In genomic region chr6:111764238-111765182, GRCh38 we compare ENCODE assay signal across 8 cellular contexts.
DNase-seq lines count a peak whose midpoint lies in the region; ATAC-seq, FAIRE-seq and TF ChIP-seq lines count a peak whose summit lies in the region.

No MANE protein-coding gene starts in this region.

- no peaks in the 10 kb centered on the region for H3K9me3 ChIP-seq in esophagus squamous epithelium

- peak overlapping the region; percentile 83 for H3K4me3 Mint-ChIP-seq in stimulated activated effector memory CD8-positive, alpha-beta T cell treated with anti-CD3 and anti-CD28 coated beads, Interleukin-12 subunit alpha, Interleukin-12 subunit beta, amount 100 ng/mL, for 72 hours

- TF ChIP-seq POLR2A in esophagus squamous epithelium (IDR thresholded peaks at IDR 0.05), result peak in 1 of 4 donors; percentile 26

- ATAC-seq in GM19372 (IDR thresholded peaks at IDR 0.05; ENCODE audit: low read depth, unreplicated experiment) (peak; percentile 69), HG03060 (IDR thresholded peaks at IDR 0.05; ENCODE audit: low read depth, unreplicated experiment) (peak; percentile 89)
- ATAC-seq in stimulated activated effector memory CD8-positive, alpha-beta T cell treated with anti-CD3 and anti-CD28 coated beads, Interleukin-12 subunit alpha, Interleukin-12 subunit beta, amount 100 ng/mL, for 72 hours, result peak; percentile 78

- TF ChIP-seq CTCF in esophagus squamous epithelium (IDR thresholded peaks at IDR 0.05), result no peak
- no peak for TF ChIP-seq CTCF in D721Med (IDR thresholded peaks at IDR 0.05; ENCODE audit: insufficient read depth, missing control alignments)

- 74 to 84% methylated on average over 11 to 13 of the region's 13 CpGs for WGBS in esophagus squamous epithelium, 2 donors

- H3K4me3 ChIP-seq in esophagus squamous epithelium, result no peak overlapping the region

- peaks cover 99% of the 10 kb centered on the region for H3K36me3 Mint-ChIP-seq in stimulated activated effector memory CD8-positive, alpha-beta T cell treated with anti-CD3 and anti-CD28 coated beads, Interleukin-12 subunit alpha, Interleukin-12 subunit beta, amount 100 ng/mL, for 72 hours

- in situ Hi-C loops in ACHN (cut with HindIII; ENCODE audit: low pct_ligation_motif_present, low pct_unique_long_range_greater_than_20kb, low sequenced_read_pairs), result no loop called here

- FAIRE-seq in D721Med (lab: Jason Lieb, UNC), result no peak

- peak overlapping the region; percentile 97 for H3K27ac Mint-ChIP-seq in stimulated activated effector memory CD8-positive, alpha-beta T cell treated with anti-CD3 and anti-CD28 coated beads, Interleukin-12 subunit alpha, Interleukin-12 subunit beta, amount 100 ng/mL, for 72 hours

- peaks cover 18 to 67% (median 20%) of the 10 kb centered on the region in 3 donors for H3K4me1 ChIP-seq in esophagus squamous epithelium

- intact Hi-C loops in esophagus squamous epithelium (cut with DNase I), result no loop called here

- H3K36me3 ChIP-seq in esophagus squamous epithelium, result no peaks in the 10 kb centered on the region

- peaks cover 99% of the 10 kb centered on the region for H3K4me1 Mint-ChIP-seq in stimulated activated effector memory CD8-positive, alpha-beta T cell treated with anti-CD3 and anti-CD28 coated beads, Interleukin-12 subunit alpha, Interleukin-12 subunit beta, amount 100 ng/mL, for 72 hours

- peak; percentile 70 for DNase-seq in activated CD4-positive, alpha-beta T cell treated with anti-CD3 and anti-CD28 coated beads for 48 hours
- no peak for DNase-seq in esophagus squamous epithelium (lab: John Stamatoyannopoulos, UW)
- peak; percentile 46 to 83 for DNase-seq in stimulated activated effector memory CD8-positive, alpha-beta T cell treated with anti-CD3 and anti-CD28 coated beads, Interleukin-12 subunit alpha, Interleukin-12 subunit beta, amount 100 ng/mL, for 72 hours (ENCODE audit: low spot score in 2 of 2)
- DNase-seq in ACHN, result no peak
- DNase-seq in DMS114 treated with DMSO at 0.1 percent for 48 hours (lab: John Stamatoyannopoulos, UW; ENCODE audit: unreplicated experiment), result no peak
- no peak for DNase-seq in D721Med (ENCODE audit: insufficient read length, low spot score)

- H3K27ac ChIP-seq in esophagus squamous epithelium, result peak overlapping the region in 3 of 4 donors; percentile 31 to 50 (median 43)

- H3K9me3 Mint-ChIP-seq in stimulated activated effector memory CD8-positive, alpha-beta T cell treated with anti-CD3 and anti-CD28 coated beads, Interleukin-12 subunit alpha, Interleukin-12 subunit beta, amount 100 ng/mL, for 72 hours, result no peaks in the 10 kb centered on the region

- H3K27me3 ChIP-seq in esophagus squamous epithelium, result no peaks in the 10 kb centered on the region

Comparison
In these comparisons a context has a peak if more than half of its experiments do, and no peak if none do; other contexts are left out.
1. DNase-seq: peak in activated CD4-positive, alpha-beta T cell treated with anti-CD3 and anti-CD28 coated beads for 48 hours (single experiment) and stimulated activated effector memory CD8-positive, alpha-beta T cell treated with anti-CD3 and anti-CD28 coated beads, Interleukin-12 subunit alpha, Interleukin-12 subunit beta, amount 100 ng/mL, for 72 hours (2 of 2); none in esophagus squamous epithelium (single experiment), ACHN (single experiment), DMS114 treated with DMSO at 0.1 percent for 48 hours (single experiment) and D721Med (single experiment).
2. Peak in every context shown above with its lines, with median percentiles within 50 percentile points of each other: ATAC-seq.